ENCODE assay signal across 8 cellular contexts in genomic region chr20:20712004-20712473, GRCh38. TPM values are rescaled to one million over a fixed set of nuclear protein-coding genes. Genes with fewer than 3 reads are reported as not detected.
DNase-seq lines count a peak whose midpoint lies in the region; ATAC-seq and TF ChIP-seq lines count a peak whose summit lies in the region.

No MANE protein-coding gene starts in this region.

- no peaks in the 10 kb centered on the region for H3K9me3 Mint-ChIP-seq in CD8-positive, alpha-beta T cell
- no peaks in the 10 kb centered on the region for H3K9me3 Mint-ChIP-seq in IgD-negative memory B cell
- H3K9me3 Mint-ChIP-seq in activated naive CD8-positive, alpha-beta T cell treated with anti-CD3 and anti-CD28 coated beads, Interleukin-2, amount 10 ng/mL, durations not matched to agents 7 days and 5 days, result no peaks in the 10 kb centered on the region

- H3K4me1 ChIP-seq in CD8-positive, alpha-beta T cell (ENCODE audit: insufficient read depth, low read length), result peaks cover 14% of the 10 kb centered on the region
- H3K4me1 ChIP-seq in iPS DF 6.9 (ENCODE audit: control insufficient read depth, insufficient read depth, low read length), result no peaks in the 10 kb centered on the region
- peaks cover 14% of the 10 kb centered on the region for H3K4me1 ChIP-seq in skeletal muscle satellite cell (ENCODE audit: control insufficient read depth, insufficient read depth, low read length)

- H3K36me3 ChIP-seq in CD8-positive, alpha-beta T cell (ENCODE audit: insufficient read depth, low read length), result no peaks in the 10 kb centered on the region
- no peaks in the 10 kb centered on the region for H3K36me3 ChIP-seq in iPS DF 6.9 (ENCODE audit: control insufficient read depth, insufficient read depth, low read length)
- H3K36me3 ChIP-seq in skeletal muscle satellite cell (ENCODE audit: insufficient read depth, low read length), result no peaks in the 10 kb centered on the region

- H3K4me2 ChIP-seq in skeletal muscle satellite cell (ENCODE audit: low read length), result peak overlapping the region; percentile 89

- ATAC-seq in CD8-positive, alpha-beta T cell, result no peak
- ATAC-seq in GM19467 (IDR thresholded peaks at IDR 0.05; ENCODE audit: unreplicated experiment) (peak; percentile 3), HG03097 (IDR thresholded peaks at IDR 0.05; ENCODE audit: low FRiP score, unreplicated experiment) (no peak)
- ATAC-seq in activated naive CD8-positive, alpha-beta T cell treated with anti-CD3 and anti-CD28 coated beads, Interleukin-2, amount 10 ng/mL, durations not matched to agents 7 days and 5 days (ENCODE audit: low read depth), result no peak

- TF ChIP-seq CTCF in CD8-positive, alpha-beta T cell (IDR thresholded peaks at IDR 0.05), result no peak

- H3K36me3 Mint-ChIP-seq in CD8-positive, alpha-beta T cell, result peaks cover 10% of the 10 kb centered on the region
- peaks cover 6% of the 10 kb centered on the region for H3K36me3 Mint-ChIP-seq in IgD-negative memory B cell
- H3K36me3 Mint-ChIP-seq in activated naive CD8-positive, alpha-beta T cell treated with anti-CD3 and anti-CD28 coated beads, Interleukin-2, amount 10 ng/mL, durations not matched to agents 7 days and 5 days, result peaks cover 16% of the 10 kb centered on the region

- H3K4me1 Mint-ChIP-seq in CD8-positive, alpha-beta T cell (ENCODE audit: low read depth), result peaks cover 34% of the 10 kb centered on the region
- peaks cover 15 to 28% (median 21%) of the 10 kb centered on the region in 3 donors for H3K4me1 Mint-ChIP-seq in IgD-negative memory B cell
- peaks cover 19% of the 10 kb centered on the region for H3K4me1 Mint-ChIP-seq in activated naive CD8-positive, alpha-beta T cell treated with anti-CD3 and anti-CD28 coated beads, Interleukin-2, amount 10 ng/mL, durations not matched to agents 7 days and 5 days

- H3K9ac ChIP-seq in skeletal muscle satellite cell (ENCODE audit: low read depth, low read length), result peak overlapping the region; percentile 72

- H3K9me3 ChIP-seq in CD8-positive, alpha-beta T cell (ENCODE audit: low read length), result no peaks in the 10 kb centered on the region
- no peaks in the 10 kb centered on the region for H3K9me3 ChIP-seq in iPS DF 6.9 (ENCODE audit: control insufficient read depth, insufficient read depth, low read length)
- no peaks in the 10 kb centered on the region for H3K9me3 ChIP-seq in skeletal muscle satellite cell (replicated peaks; ENCODE audit: low read length)

- CTCF ChIA-PET in CD8-positive, alpha-beta T cell (lab: Charles Lee), result no interaction called here

- peak overlapping the region; percentile 79 for H3K27ac Mint-ChIP-seq in CD8-positive, alpha-beta T cell
- H3K27ac Mint-ChIP-seq in IgD-negative memory B cell, result peak overlapping the region; percentile 54 to 88 (median 80)
- H3K27ac Mint-ChIP-seq in activated naive CD8-positive, alpha-beta T cell treated with anti-CD3 and anti-CD28 coated beads, Interleukin-2, amount 10 ng/mL, durations not matched to agents 7 days and 5 days, result peak overlapping the region; percentile 92

- no CpG with 5 or more reads among the region's 33 CpGs for WGBS in iPS DF 6.9 (ENCODE audit: insufficient coverage, insufficient read length)

- peak overlapping the region; percentile 59 for H3K27ac ChIP-seq in CD8-positive, alpha-beta T cell (ENCODE audit: low read depth, low read length)
- no peak overlapping the region for H3K27ac ChIP-seq in iPS DF 6.9 (ENCODE audit: low read length)

- H3K27me3 ChIP-seq in CD8-positive, alpha-beta T cell (ENCODE audit: insufficient read depth, low read length), result no peaks in the 10 kb centered on the region
- H3K27me3 ChIP-seq in iPS DF 6.9 (ENCODE audit: control insufficient read depth, insufficient read depth, low read length) (no peaks in the 10 kb centered on the region), skeletal muscle satellite cell (ENCODE audit: control insufficient read depth, insufficient read depth, low read length) (no peaks in the 10 kb centered on the region)

- POLR2A ChIA-PET in CD8-positive, alpha-beta T cell (lab: Charles Lee), result interaction anchor here (1.7 kb wide), 1 partner anchor 695 kb away, joined by 3 read pairs; the partner anchor contains the start of gene NAA20
- POLR2A ChIA-PET in activated naive CD8-positive, alpha-beta T cell treated with anti-CD3 and anti-CD28 coated beads, Interleukin-2, amount 10 ng/mL, durations not matched to agents 7 days and 5 days (lab: Charles Lee), result interaction anchor here (0.6 to 1.2 kb wide), 5 partner anchors 31 to 695 kb away, joined by 3 to 4 read pairs (median 3); partner anchors contain the start of genes CFAP61, CRNKL1 and NAA20

- peak overlapping the region; percentile 89 for H3K4me3 ChIP-seq in CD8-positive, alpha-beta T cell (ENCODE audit: low read depth, low read length)
- H3K4me3 ChIP-seq in iPS DF 6.9 (ENCODE audit: low read length), result peak overlapping the region; percentile 88
- peak overlapping the region; percentile 98 for H3K4me3 ChIP-seq in skeletal muscle satellite cell (ENCODE audit: low read length)

- peaks cover 2% of the 10 kb centered on the region for H3K27me3 Mint-ChIP-seq in CD8-positive, alpha-beta T cell (ENCODE audit: low read depth)
- peaks cover 2% of the 10 kb centered on the region for H3K27me3 Mint-ChIP-seq in IgD-negative memory B cell
- peaks cover 5% of the 10 kb centered on the region for H3K27me3 Mint-ChIP-seq in activated naive CD8-positive, alpha-beta T cell treated with anti-CD3 and anti-CD28 coated beads, Interleukin-2, amount 10 ng/mL, durations not matched to agents 7 days and 5 days

- peak overlapping the region; percentile 98 for H3K4me3 Mint-ChIP-seq in CD8-positive, alpha-beta T cell
- peak overlapping the region; percentile 91 to 99 (median 97) for H3K4me3 Mint-ChIP-seq in IgD-negative memory B cell
- H3K4me3 Mint-ChIP-seq in activated naive CD8-positive, alpha-beta T cell treated with anti-CD3 and anti-CD28 coated beads, Interleukin-2, amount 10 ng/mL, durations not matched to agents 7 days and 5 days, result peak overlapping the region; percentile 91

- intact Hi-C loops in CD8-positive, alpha-beta T cell (cut with DNase I, micrococcal nuclease), result loop anchor here (1.0 to 10.0 kb wide), 6 partner anchors 413 to 1917 kb away; partner anchors contain the start of genes XRN2 (in 2 of the 2), CFAP61 (in 1 of the 2), CRNKL1 (in 1 of the 2) and NKX2-4 (in 1 of the 2)

- DNase-seq in CD8-positive, alpha-beta T cell, result peak in 2 of 7 experiments; percentile 11 to 29
- no peak for DNase-seq in activated naive CD8-positive, alpha-beta T cell treated with anti-CD3 and anti-CD28 coated beads, Interleukin-2, amount 10 ng/mL, durations not matched to agents 7 days and 5 days
- no peak for DNase-seq in iPS DF 6.9 (ENCODE audit: low read depth, low spot score)
- DNase-seq in AG08395 (ENCODE audit: low spot score), result no peak

RNA-seq across cellular contexts. Expression of gene RALGAPA2, which starts 0.4 kb away (rescaled TPM):
- 10 to 100 TPM; 15.4 to 17.5 TPM for total RNA-seq in CD8-positive, alpha-beta T cell
- polyA plus RNA-seq in IgD-negative memory B cell, result 5.4 TPM
- total RNA-seq in activated naive CD8-positive, alpha-beta T cell treated with anti-CD3 and anti-CD28 coated beads, Interleukin-2, amount 10 ng/mL, durations not matched to agents 7 days and 5 days, result 10 to 100 TPM; 25.1 to 28.6 TPM
- total RNA-seq in skeletal muscle satellite cell (2012; rRNA removed), result 6.1 and 7.4 TPM in 2 replicates
